19 cellular contexts compared by ENCODE assay signal in genomic region chr5:113163328-113163727, GRCh38.
DNase-seq lines count a peak whose midpoint lies in the region; ATAC-seq and TF ChIP-seq lines count a peak whose summit lies in the region.
"Had no signal": no experiment of that assay in that cellular context is flagged by ENCODE, and none has a peak within 500 bp of the region (broad histone marks: within the 10 kb centered on the region; RNA-seq: fewer than 3 reads in every experiment).

No MANE protein-coding gene starts in this region.

- no peak for TF ChIP-seq CTCF in fibroblast of mammary gland (conservative IDR thresholded peaks at IDR 0.05; ENCODE audit: control insufficient read depth, insufficient read depth, low read depth, low read length)

- no peak overlapping the region for H3K4me3 ChIP-seq in fibroblast of mammary gland (ENCODE audit: control insufficient read depth, low read depth, low read length)
- H3K4me3 ChIP-seq: dorsolateral prefrontal cortex, lung, prostate gland, SJSA1, spleen, tibial nerve had no signal

- peak; percentile 87 for DNase-seq in HT1080 (ENCODE audit: low read depth)
- peak; percentile 95 for DNase-seq in SW480 (ENCODE audit: low spot score)
- peak; percentile 63 for DNase-seq in fibroblast of mammary gland (ENCODE audit: low read depth)
- DNase-seq in renal cortical epithelial cell (ENCODE audit: low read depth), result peak; percentile 90
- no peak for DNase-seq in NCI-H2107 treated with DMSO at 0.1 percent for 48 hours (lab: John Stamatoyannopoulos, UW; ENCODE audit: unreplicated experiment)
- no peak for DNase-seq in iPS-NIHi7 (ENCODE audit: extremely low spot score)
- DNase-seq: activated CD8-positive, alpha-beta memory T cell treated with anti-CD3 and anti-CD28 coated beads, Interleukin-2, amount 50 U/mL, for 48 hours; KG1; naive thymus-derived CD8-positive, alpha-beta T cell; NCI-H146; spleen; T-helper 9 cell had no signal

- no peak for ATAC-seq in GM19452 (IDR thresholded peaks at IDR 0.05; ENCODE audit: unreplicated experiment)
- ATAC-seq: naive thymus-derived CD8-positive, alpha-beta T cell; stimulated activated effector memory CD8-positive, alpha-beta T cell treated with anti-CD3 and anti-CD28 coated beads, Interleukin-12 subunit alpha, Interleukin-12 subunit beta, amount 100 ng/mL, for 72 hours had no signal

Comparison
In these comparisons a context has a peak if more than half of its experiments do, and no peak if none do; other contexts are left out.
1. DNase-seq: peak in HT1080 (single experiment), SW480 (single experiment), fibroblast of mammary gland (single experiment) and renal cortical epithelial cell (single experiment); none in NCI-H2107 treated with DMSO at 0.1 percent for 48 hours (single experiment) and iPS-NIHi7 (single experiment).